ENCODE assay signal across 8 cellular contexts in the genomic region with DNA sequence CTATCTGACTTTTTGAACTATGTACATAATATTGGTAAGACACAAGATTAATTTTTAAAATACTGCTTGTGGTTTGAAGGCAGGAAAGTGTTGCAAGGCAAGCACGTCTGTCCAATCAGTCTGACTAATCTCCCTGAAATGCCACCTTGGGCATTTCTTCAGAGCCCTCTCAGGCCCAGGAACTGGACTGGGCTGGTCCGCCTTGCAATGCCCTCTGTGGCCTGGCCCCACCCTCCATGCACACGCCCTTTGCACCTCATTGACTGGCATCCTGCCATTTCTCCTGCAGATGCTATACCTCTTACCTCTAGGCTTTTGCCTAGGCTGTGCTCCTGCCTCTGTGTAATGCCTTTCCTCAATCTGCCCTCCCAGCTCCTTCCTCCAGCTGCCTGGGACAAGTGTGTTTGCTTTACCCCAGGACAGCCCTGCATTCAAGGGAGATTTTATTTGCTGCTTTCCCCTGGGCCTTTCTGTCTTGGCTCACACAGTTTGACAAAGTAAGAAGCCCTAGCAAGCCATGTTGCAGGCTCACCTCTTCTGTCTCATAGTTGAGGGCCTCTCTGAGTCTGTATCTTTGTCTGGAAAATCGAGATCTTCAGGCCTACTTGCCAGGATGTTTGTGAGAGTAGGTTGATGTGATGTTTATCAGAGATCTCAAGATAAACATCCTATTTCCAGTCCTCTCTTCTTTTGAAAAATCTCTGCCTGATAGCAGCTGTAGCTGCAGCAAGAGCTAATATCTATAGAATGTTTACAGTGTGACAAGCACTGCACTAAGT.
DNase-seq lines count a peak whose midpoint lies in the region; ATAC-seq and TF ChIP-seq lines count a peak whose summit lies in the region.

No MANE protein-coding gene starts in this region.

- H3K27ac Mint-ChIP-seq in Caco-2 (ENCODE audit: unreplicated experiment) (peak overlapping the region; percentile 15), brain (peak overlapping the region in 3 of 5 experiments; percentile 14 to 41 (median 20))

- no peak overlapping the region for H3K4me3 Mint-ChIP-seq in Caco-2 (ENCODE audit: unreplicated experiment)
- no peak overlapping the region for H3K4me3 Mint-ChIP-seq in brain

- intact Hi-C loops in Caco-2 (cut with micrococcal nuclease; ENCODE audit: unreplicated experiment) = no loop called here
- intact Hi-C loops in mucosa of descending colon (cut with DNase I, micrococcal nuclease) = no loop called here

- H3K9me3 ChIP-seq in Caco-2 (no peaks in the 10 kb centered on the region), mucosa of descending colon (no peaks in the 10 kb centered on the region)

- no peaks in the 10 kb centered on the region for H3K27me3 ChIP-seq in Caco-2 (replicated peaks; ENCODE audit: control insufficient read depth, insufficient read depth, low read length)

- ATAC-seq in mucosa of descending colon (peak; percentile 93), GM19455 (IDR thresholded peaks at IDR 0.05; ENCODE audit: unreplicated experiment) (no peak)

- TF ChIP-seq CTCF in Caco-2 (IDR thresholded peaks at IDR 0.05; ENCODE audit: insufficient read depth in 1 of 2, low read depth in 1 of 2, low read length in 1 of 2, severe bottlenecking in 1 of 2, unreplicated experiment in 1 of 2) (no peak), brain (conservative IDR thresholded peaks at IDR 0.05) (no peak), mucosa of descending colon (IDR thresholded peaks at IDR 0.05) (no peak)

- no TSS peak for BruUV-seq in Caco-2 (replicated peaks; lab: Mats Ljungman, UMichigan)

- H3K36me3 ChIP-seq in Caco-2 (ENCODE audit: control insufficient read depth, insufficient read depth, low read length) = no peaks in the 10 kb centered on the region
- no peaks in the 10 kb centered on the region for H3K36me3 ChIP-seq in mucosa of descending colon (ENCODE audit: low read depth)

- DNase-seq in Caco-2 = peak in 1 of 2 experiments; percentile 37
- peak; percentile 44 for DNase-seq in NCI-H146 treated with DMSO at 0.1 percent for 48 hours (lab: John Stamatoyannopoulos, UW; ENCODE audit: unreplicated experiment)
- peak; percentile 91 to 95 (median 91) for DNase-seq in mucosa of descending colon
- DNase-seq in NCI-H446 (lab: John Stamatoyannopoulos, UW) = no peak
- no peak for DNase-seq in cortex of kidney (lab: John Stamatoyannopoulos, UW)
- no peak for DNase-seq in activated effector memory CD4-positive, alpha-beta T cell treated with Interleukin-2 at 50 U/mL for 16 hours

- H3K4me1 ChIP-seq in Caco-2 (peaks cover 35% of the 10 kb centered on the region), mucosa of descending colon (ENCODE audit: low read depth) (peaks cover 12% of the 10 kb centered on the region)

- no peak overlapping the region for H3K4me3 ChIP-seq in Caco-2 (ENCODE audit: low read depth, low read length)
- H3K4me3 ChIP-seq in mucosa of descending colon = no peak overlapping the region

- POLR2A ChIA-PET in Caco-2 (lab: Charles Lee) = no interaction called here

- peaks cover 27% of the 10 kb centered on the region for H3K4me1 Mint-ChIP-seq in Caco-2 (ENCODE audit: low read depth, unreplicated experiment)
- peaks cover 8% of the 10 kb centered on the region for H3K4me1 Mint-ChIP-seq in brain

- H3K27me3 Mint-ChIP-seq in Caco-2 (ENCODE audit: insufficient read depth, unreplicated experiment) (no peaks in the 10 kb centered on the region), brain (no peaks in the 10 kb centered on the region)

- H3K9me3 Mint-ChIP-seq in Caco-2 (ENCODE audit: unreplicated experiment) (no peaks in the 10 kb centered on the region), brain (peaks cover 0 to 4% (median 0%) of the 10 kb centered on the region in 5 experiments)

- CTCF ChIA-PET in Caco-2 (lab: Charles Lee) = interaction anchor here (0.6 kb wide), 1 partner anchor 119 kb away, joined by 3 read pairs; no protein-coding TSS in a partner anchor

- H3K36me3 Mint-ChIP-seq in Caco-2 (ENCODE audit: insufficient read depth, unreplicated experiment) (no peaks in the 10 kb centered on the region), brain (no peaks in the 10 kb centered on the region)

Comparison
In these comparisons a context has a peak if more than half of its experiments do, and no peak if none do; other contexts are left out.
1. DNase-seq: peak in NCI-H146 treated with DMSO at 0.1 percent for 48 hours (single experiment) and mucosa of descending colon (3 of 3); none in NCI-H446 (0 of 2), cortex of kidney (single experiment) and activated effector memory CD4-positive, alpha-beta T cell treated with Interleukin-2 at 50 U/mL for 16 hours (single experiment).